10 cellular contexts compared by ENCODE assay signal in genomic region chr16:66198641-66199040, GRCh38.
"Had no signal": no experiment of that assay in that cellular context is flagged by ENCODE, and none has a peak within 500 bp of the region (broad histone marks: within the 10 kb centered on the region; RNA-seq: fewer than 3 reads in every experiment).

No MANE protein-coding gene starts in this region.

- H3K36me3 ChIP-seq: HAP-1 had no signal

- H3K36me3 Mint-ChIP-seq: IgD-negative memory B cell had no signal

- H2AFZ ChIP-seq: GM23248 had no signal

- H3K27ac Mint-ChIP-seq: HFFc6 had no signal

- H3K4me1 ChIP-seq: HAP-1 had no signal

- H3K9me3 ChIP-seq: HAP-1 had no signal

- H3K27ac ChIP-seq: GM23248, HL-60 had no signal

- H3K4me3 ChIP-seq: GM23248, HAP-1 had no signal

- FAIRE-seq: HepG2 had no signal

- H3K9ac ChIP-seq: GM23248 had no signal

- H3K9me3 Mint-ChIP-seq: HFFc6 had no signal

- DNase-seq: GOT3, H7, HFFc6, KG1 had no signal

- ATAC-seq: HCT116, HepG2 had no signal
